1 cellular context compared by ENCODE assay signal in genomic region chr2:200588076-200588678, GRCh38.
A peak's percentile ranks its signal among the peaks of the same experiment; 100 is the strongest.
TF ChIP-seq lines count a peak whose summit lies in the region.

No MANE protein-coding gene starts in this region.

TF ChIP-seq in HepG2, 621 proteins besides CTCF, POLR2A, EP300 and RAD21 (continued from another document):
- TF ChIP-seq ZNF770 (CRISPR knock-in tag; IDR thresholded peaks at IDR 0.05) (no peak), ZSCAN31 (CRISPR knock-in tag; IDR thresholded peaks at IDR 0.05; ENCODE audit: low read depth) (no peak), ZNF609 (CRISPR knock-in tag; IDR thresholded peaks at IDR 0.05; ENCODE audit: borderline replicate concordance) (peak; percentile 25; the same call in 1 of the 2 replicates), ZBTB20 (CRISPR knock-in tag; IDR thresholded peaks at IDR 0.05; ENCODE audit: borderline replicate concordance, low read depth) (no peak), ZNF724P (CRISPR knock-in tag; IDR thresholded peaks at IDR 0.05; ENCODE audit: borderline replicate concordance) (no peak), AHDC1 (CRISPR knock-in tag; IDR thresholded peaks at IDR 0.05; ENCODE audit: borderline replicate concordance) (0 out of 2 replicates have a peak, but pooled peaks have one; percentile 26), RCOR2 (CRISPR knock-in tag; IDR thresholded peaks at IDR 0.05) (0 out of 2 replicates have a peak, but pooled peaks have one; percentile 39), POGZ (CRISPR knock-in tag; IDR thresholded peaks at IDR 0.05) (0 out of 2 replicates have a peak, but pooled peaks have one; percentile 12), ZMYM3 (CRISPR knock-in tag; IDR thresholded peaks at IDR 0.05) (peak; percentile 96), REST (IDR thresholded peaks at IDR 0.05; ENCODE audit: borderline replicate concordance in 1 of 2, low read depth in 1 of 2, low read length in 2 of 2) (no peak), SIN3B (IDR thresholded peaks at IDR 0.05; ENCODE audit: low read length) (no peak), FOXJ3 (CRISPR knock-in tag; IDR thresholded peaks at IDR 0.05; ENCODE audit: borderline replicate concordance) (no peak), FOXK1 (CRISPR knock-in tag; IDR thresholded peaks at IDR 0.05; ENCODE audit: borderline replicate concordance, low read depth) (no peak), ONECUT2 (CRISPR knock-in tag; IDR thresholded peaks at IDR 0.05) (peak; percentile 69), ZNF512B (CRISPR knock-in tag; IDR thresholded peaks at IDR 0.05; ENCODE audit: borderline replicate concordance) (no peak), NCOR1 (IDR thresholded peaks at IDR 0.05; ENCODE audit: borderline replicate concordance, low read length) (no peak), HDAC1 (CRISPR knock-in tag; IDR thresholded peaks at IDR 0.05) (no peak), PCBP2 (optimal IDR thresholded peaks at IDR 0.05; ENCODE audit: low read depth, low read length, poor library complexity, severe bottlenecking) (no peak), HHEX (CRISPR knock-in tag; IDR thresholded peaks at IDR 0.05) (0 out of 2 replicates have a peak, but pooled peaks have one; percentile 25), ZBTB33 (CRISPR knock-in tag; IDR thresholded peaks at IDR 0.05) (no peak)
